Comparison of ENCODE assay signal across 13 cellular contexts in genomic region chr1:221035680-221036153, GRCh38.
DNase-seq lines count a peak whose midpoint lies in the region; ATAC-seq and TF ChIP-seq lines count a peak whose summit lies in the region.
"Had no signal": no experiment of that assay in that cellular context is flagged by ENCODE, and none has a peak within 500 bp of the region (broad histone marks: within the 10 kb centered on the region; RNA-seq: fewer than 3 reads in every experiment).

No MANE protein-coding gene starts in this region.

- H3K4me1 Mint-ChIP-seq in HFFc6 (ENCODE audit: low read depth) = peaks cover 29% of the 10 kb centered on the region
- H3K4me1 Mint-ChIP-seq: CD4-positive, alpha-beta memory T cell had no signal

- H3K9me3 Mint-ChIP-seq in HFFc6 = no peaks in the 10 kb centered on the region

- no peak overlapping the region for H3K4me3 ChIP-seq in fibroblast of the aortic adventitia (ENCODE audit: low read depth, low read length)

- H3K27me3 Mint-ChIP-seq in HFFc6 (ENCODE audit: insufficient read depth) = no peaks in the 10 kb centered on the region
- H3K27me3 Mint-ChIP-seq: CD4-positive, alpha-beta memory T cell had no signal

- DNase-seq in AG08395 (ENCODE audit: low spot score) = peak; percentile 60
- DNase-seq in HFFc6 = peak; percentile 81
- DNase-seq in fibroblast of the aortic adventitia (ENCODE audit: low read depth) = peak; percentile 65
- no peak for DNase-seq in stimulated activated CD4-positive, alpha-beta T cell treated with anti-CD3 and anti-CD28 coated beads, Interleukin-4, amount 100 ng/mL, for 4 hours
- no peak for DNase-seq in cortex of kidney (lab: John Stamatoyannopoulos, UW)
- no peak for DNase-seq in NCI-H2081 (lab: John Stamatoyannopoulos, UW)
- DNase-seq: CD4-positive, alpha-beta memory T cell; foreskin melanocyte; NCI-H774; stimulated activated CD4-positive, alpha-beta T cell treated with anti-CD3 and anti-CD28 coated beads, Interleukin-1b, Interleukin-23, amount 100 ng/mL, for 48 hours had no signal

- TF ChIP-seq CTCF in HFFc6 (IDR thresholded peaks at IDR 0.05) (no peak), fibroblast of the aortic adventitia (IDR thresholded peaks at IDR 0.05; ENCODE audit: insufficient read depth, low read length) (no peak)

- no peaks in the 10 kb centered on the region; the same call in 1 of the 2 replicates for H3K36me3 Mint-ChIP-seq in HFFc6 (ENCODE audit: low read depth)
- H3K36me3 Mint-ChIP-seq: activated naive CD8-positive, alpha-beta T cell; CD4-positive, alpha-beta memory T cell had no signal

- peak; percentile 10 for ATAC-seq in SK-N-SH treated with all-trans-retinoic acid at 6 μM for 48 hours
- ATAC-seq in HG02973 (IDR thresholded peaks at IDR 0.05; ENCODE audit: unreplicated experiment) = no peak

- H3K27ac Mint-ChIP-seq in HFFc6 = no peak overlapping the region; the same call in 1 of the 2 replicates
- H3K27ac Mint-ChIP-seq: activated naive CD8-positive, alpha-beta T cell; CD4-positive, alpha-beta memory T cell had no signal

- H3K4me3 Mint-ChIP-seq in HFFc6 = peak overlapping the region; percentile 80
- H3K4me3 Mint-ChIP-seq: activated naive CD8-positive, alpha-beta T cell; CD4-positive, alpha-beta memory T cell had no signal

TF ChIP-seq in SK-N-SH treated with all-trans-retinoic acid at 6 μM for 48 hours, 23 proteins besides CTCF, POLR2A, EP300 and RAD21:
- peak; percentile 57; the same call in 1 of the 2 replicates for TF ChIP-seq RARB (CRISPR knock-in tag; IDR thresholded peaks at IDR 0.05)
- no peak; the same call in 1 of the 2 replicates for TF ChIP-seq PATZ1 (CRISPR knock-in tag; IDR thresholded peaks at IDR 0.05; ENCODE audit: borderline replicate concordance)
- peak; percentile 60 for TF ChIP-seq TOX (CRISPR knock-in tag; IDR thresholded peaks at IDR 0.05; ENCODE audit: borderline replicate concordance)
- TF ChIP-seq, protein P1, sequence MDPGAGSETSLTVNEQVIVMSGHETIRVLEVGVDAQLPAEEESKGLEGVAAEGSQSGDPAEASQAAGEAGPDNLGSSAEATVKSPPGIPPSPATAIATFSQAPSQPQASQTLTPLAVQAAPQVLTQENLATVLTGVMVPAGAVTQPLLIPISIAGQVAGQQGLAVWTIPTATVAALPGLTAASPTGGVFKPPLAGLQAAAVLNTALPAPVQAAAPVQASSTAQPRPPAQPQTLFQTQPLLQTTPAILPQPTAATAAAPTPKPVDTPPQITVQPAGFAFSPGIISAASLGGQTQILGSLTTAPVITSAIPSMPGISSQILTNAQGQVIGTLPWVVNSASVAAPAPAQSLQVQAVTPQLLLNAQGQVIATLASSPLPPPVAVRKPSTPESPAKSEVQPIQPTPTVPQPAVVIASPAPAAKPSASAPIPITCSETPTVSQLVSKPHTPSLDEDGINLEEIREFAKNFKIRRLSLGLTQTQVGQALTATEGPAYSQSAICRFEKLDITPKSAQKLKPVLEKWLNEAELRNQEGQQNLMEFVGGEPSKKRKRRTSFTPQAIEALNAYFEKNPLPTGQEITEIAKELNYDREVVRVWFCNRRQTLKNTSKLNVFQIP (CRISPR knock-in tag; IDR thresholded peaks at IDR 0.05; ENCODE audit: borderline replicate concordance, low read depth) = no peak
- peak; percentile 25; the same call in 1 of the 2 replicates for TF ChIP-seq ZC3H10 (CRISPR knock-in tag; IDR thresholded peaks at IDR 0.05)

Comparison
In these comparisons a context has a peak if more than half of its experiments do, and no peak if none do; other contexts are left out.
1. DNase-seq: peak in AG08395 (single experiment), HFFc6 (single experiment) and fibroblast of the aortic adventitia (single experiment); none in stimulated activated CD4-positive, alpha-beta T cell treated with anti-CD3 and anti-CD28 coated beads, Interleukin-4, amount 100 ng/mL, for 4 hours (0 of 2), cortex of kidney (single experiment) and NCI-H2081 (0 of 2).